14 cellular contexts compared by ENCODE assay signal in the genomic region with DNA sequence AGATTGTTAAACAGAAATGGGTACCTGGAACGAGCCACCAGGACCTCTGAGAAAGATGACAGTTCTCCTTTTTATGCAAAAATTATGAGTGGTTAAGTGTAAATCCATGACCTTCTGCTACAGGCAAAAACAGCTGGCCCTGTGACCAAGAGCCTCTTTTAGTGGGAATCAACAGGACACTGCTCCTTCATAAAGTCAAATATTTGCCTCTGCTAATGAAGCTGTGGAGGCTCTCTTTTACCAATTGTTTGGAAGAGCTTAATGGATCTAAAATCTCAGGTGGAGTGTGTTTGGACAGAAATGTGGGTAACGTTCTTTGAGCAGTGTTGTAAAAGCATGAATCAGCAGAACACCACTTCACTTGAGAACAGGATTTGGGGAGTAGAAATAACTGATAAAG.
"Had no signal": no experiment of that assay in that cellular context is flagged by ENCODE, and none has a peak within 500 bp of the region (broad histone marks: within the 10 kb centered on the region; RNA-seq: fewer than 3 reads in every experiment).

No MANE protein-coding gene starts in this region.

- DNase-seq: activated CD4-positive, alpha-beta T cell treated with anti-CD3 and anti-CD28 coated beads, Interleukin-2, amount 50 U/mL, for 48 hours; activated T-cell treated with anti-CD3 and anti-CD28 coated beads for 4 hours; cerebellar nuclear complex; cortex of kidney; heart left ventricle; left lung; stimulated activated naive B cell treated with anti-CD40 and anti-IgM and Interleukin-4, amounts not matched to agents 10 μg/mL and 1 μg/mL and 100 μg/mL, for 72 hours; upper lobe of right lung had no signal

- H3K4me3 Mint-ChIP-seq: activated naive CD8-positive, alpha-beta T cell; activated T-helper 1 cell treated with anti-CD3 and anti-CD28 coated beads, Interleukin-12 subunit alpha, Interleukin-12 subunit beta, Interleukin-2, Interleukin-4 antibody, amounts not matched to agents 30 ng/mL and 10 ng/mL and 1 ng/mL, durations not matched to agents 14 hours and 24 hours and 36 hours; mesothelial cell of epicardium; natural killer cell treated with Interleukin-12 subunit alpha and Interleukin-12 subunit beta and Interleukin-15 and Interleukin-18, amount 100 ng/mL, for 72 hours; stimulated activated naive B cell treated with anti-CD40 and anti-IgM and Interleukin-4, amounts not matched to agents 10 μg/mL and 1 μg/mL and 100 μg/mL, for 72 hours had no signal

- H3K4me1 Mint-ChIP-seq: mesothelial cell of epicardium; stimulated activated naive B cell treated with anti-CD40 and anti-IgM and Interleukin-4, amounts not matched to agents 10 μg/mL and 1 μg/mL and 100 μg/mL, for 72 hours had no signal

- H3K27ac Mint-ChIP-seq: activated naive CD8-positive, alpha-beta T cell; activated T-helper 1 cell treated with anti-CD3 and anti-CD28 coated beads, Interleukin-12 subunit alpha, Interleukin-12 subunit beta, Interleukin-2, Interleukin-4 antibody, amounts not matched to agents 30 ng/mL and 10 ng/mL and 1 ng/mL, durations not matched to agents 14 hours and 24 hours and 36 hours; mesothelial cell of epicardium; natural killer cell treated with Interleukin-12 subunit alpha and Interleukin-12 subunit beta and Interleukin-15 and Interleukin-18, amount 100 ng/mL, for 72 hours; stimulated activated naive B cell treated with anti-CD40 and anti-IgM and Interleukin-4, amounts not matched to agents 10 μg/mL and 1 μg/mL and 100 μg/mL, for 72 hours had no signal

- H3K9me3 Mint-ChIP-seq: activated T-helper 1 cell treated with anti-CD3 and anti-CD28 coated beads, Interleukin-12 subunit alpha, Interleukin-12 subunit beta, Interleukin-2, Interleukin-4 antibody, amounts not matched to agents 30 ng/mL and 10 ng/mL and 1 ng/mL, durations not matched to agents 14 hours and 24 hours and 36 hours had no signal

- H3K27me3 Mint-ChIP-seq: activated naive CD8-positive, alpha-beta T cell; natural killer cell treated with Interleukin-12 subunit alpha and Interleukin-12 subunit beta and Interleukin-15 and Interleukin-18, amount 100 ng/mL, for 72 hours; stimulated activated naive B cell treated with anti-CD40 and anti-IgM and Interleukin-4, amounts not matched to agents 10 μg/mL and 1 μg/mL and 100 μg/mL, for 72 hours had no signal

- ATAC-seq: esophagus mucosa; gastroesophageal sphincter; heart left ventricle; left lung; natural killer cell treated with Interleukin-12 subunit alpha and Interleukin-12 subunit beta and Interleukin-15 and Interleukin-18, amount 100 ng/mL, for 72 hours; stimulated activated naive B cell treated with anti-CD40 and anti-IgM and Interleukin-4, amounts not matched to agents 10 μg/mL and 1 μg/mL and 100 μg/mL, for 72 hours; upper lobe of right lung had no signal

- H3K36me3 Mint-ChIP-seq: activated naive CD8-positive, alpha-beta T cell; mesothelial cell of epicardium; natural killer cell treated with Interleukin-12 subunit alpha and Interleukin-12 subunit beta and Interleukin-15 and Interleukin-18, amount 100 ng/mL, for 72 hours; stimulated activated naive B cell treated with anti-CD40 and anti-IgM and Interleukin-4, amounts not matched to agents 10 μg/mL and 1 μg/mL and 100 μg/mL, for 72 hours had no signal
